14 cellular contexts compared by ENCODE assay signal in the genomic region with DNA sequence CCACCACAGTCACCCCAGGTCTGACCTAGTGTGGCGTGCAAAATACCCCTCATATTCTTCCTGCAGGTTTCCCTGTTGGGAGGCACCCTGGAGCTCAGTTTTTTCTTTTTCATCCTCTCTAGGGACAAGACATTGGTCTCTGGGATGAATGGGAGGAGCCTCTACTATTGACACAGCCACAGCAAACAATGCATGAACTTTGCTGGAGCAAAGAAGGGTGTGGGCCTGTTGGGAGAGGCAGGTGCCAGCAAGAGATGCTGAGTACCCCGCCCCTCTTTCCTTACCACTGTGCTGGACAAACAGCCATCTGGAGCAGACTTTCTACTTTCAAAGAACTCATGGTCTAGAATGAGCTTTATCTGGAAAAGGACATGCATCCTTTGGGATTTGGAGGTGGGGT. TPM values are rescaled to one million over a fixed set of nuclear protein-coding genes. Genes with fewer than 3 reads are reported as not detected.
DNase-seq lines count a peak whose midpoint lies in the region; ATAC-seq lines count a peak whose summit lies in the region.
"Had no signal": no experiment of that assay in that cellular context is flagged by ENCODE, and none has a peak within 500 bp of the region (broad histone marks: within the 10 kb centered on the region; RNA-seq: fewer than 3 reads in every experiment).

No MANE protein-coding gene starts in this region.

- peak; percentile 47 for DNase-seq in Caki2 (ENCODE audit: low read depth)
- DNase-seq in NCI-H1417 treated with DMSO at 0.1 percent for 48 hours (lab: John Stamatoyannopoulos, UW), result peak; percentile 94
- DNase-seq in NCI-H460 (ENCODE audit: extremely low read depth, low read depth), result peak; percentile 51
- DNase-seq in left colon, result peak; percentile 48 to 81
- no peak for DNase-seq in SIG-M5 treated with dmso at 0.1 percent for 504 hours (lab: John Stamatoyannopoulos, UW; ENCODE audit: unreplicated experiment)
- no peak for DNase-seq in naive thymus-derived CD4-positive, alpha-beta T cell
- no peak for DNase-seq in T1000 (lab: John Stamatoyannopoulos, UW)
- DNase-seq: activated CD4-positive, alpha-beta T cell treated with anti-CD3 and anti-CD28 coated beads, Interleukin-2, amount 50 U/mL, for 4 hours; gastrocnemius medialis; NCI-H82 had no signal

- H3K4me3 Mint-ChIP-seq in naive thymus-derived CD4-positive, alpha-beta T cell, result no peak overlapping the region
- H3K4me3 Mint-ChIP-seq: stimulated activated naive CD8-positive, alpha-beta T cell treated with anti-CD3 and anti-CD28 coated beads, Interleukin-15, Interleukin-2, amounts not matched to agents 100 ng/mL and 50 ng/mL, for 24 hours had no signal

- H3K36me3 ChIP-seq in naive thymus-derived CD4-positive, alpha-beta T cell (ENCODE audit: control insufficient read depth in 2 of 3, insufficient read depth in 3 of 3, low read length in 3 of 3), result no peaks in the 10 kb centered on the region
- H3K36me3 ChIP-seq: gastrocnemius medialis had no signal

- H3K27ac ChIP-seq in naive thymus-derived CD4-positive, alpha-beta T cell (ENCODE audit: low read depth, low read length), result no peak overlapping the region
- H3K27ac ChIP-seq: gastrocnemius medialis had no signal

- H3K4me1 ChIP-seq in naive thymus-derived CD4-positive, alpha-beta T cell (ENCODE audit: control insufficient read depth in 2 of 2, insufficient read depth in 2 of 2, low read length in 2 of 2), result no peaks in the 10 kb centered on the region
- H3K4me1 ChIP-seq: gastrocnemius medialis had no signal

- no peaks in the 10 kb centered on the region for H3K9me3 Mint-ChIP-seq in naive thymus-derived CD4-positive, alpha-beta T cell
- H3K9me3 Mint-ChIP-seq: stimulated activated naive CD8-positive, alpha-beta T cell treated with anti-CD3 and anti-CD28 coated beads, Interleukin-15, Interleukin-2, amounts not matched to agents 100 ng/mL and 50 ng/mL, for 24 hours had no signal

- no peak overlapping the region for H3K4me3 ChIP-seq in naive thymus-derived CD4-positive, alpha-beta T cell (ENCODE audit: low read length)
- H3K4me3 ChIP-seq: gastrocnemius medialis had no signal

- peaks cover 0 to 10% (median 0%) of the 10 kb centered on the region in 5 donors for H3K27me3 Mint-ChIP-seq in naive thymus-derived CD4-positive, alpha-beta T cell

- POLR2A ChIA-PET in naive thymus-derived CD4-positive, alpha-beta T cell (lab: Charles Lee), result no interaction called here

- peak; percentile 98 for ATAC-seq in left colon
- ATAC-seq in GM18498 (IDR thresholded peaks at IDR 0.05; ENCODE audit: unreplicated experiment), result no peak
- ATAC-seq in naive thymus-derived CD4-positive, alpha-beta T cell, result no peak
- ATAC-seq: gastrocnemius medialis had no signal

- H3K27ac Mint-ChIP-seq in naive thymus-derived CD4-positive, alpha-beta T cell, result no peak overlapping the region
- H3K27ac Mint-ChIP-seq: stimulated activated naive CD8-positive, alpha-beta T cell treated with anti-CD3 and anti-CD28 coated beads, Interleukin-15, Interleukin-2, amounts not matched to agents 100 ng/mL and 50 ng/mL, for 24 hours had no signal

- H3K27me3 ChIP-seq in naive thymus-derived CD4-positive, alpha-beta T cell (ENCODE audit: control insufficient read depth in 2 of 2, insufficient read depth in 2 of 2, low read length in 2 of 2), result no peaks in the 10 kb centered on the region
- H3K27me3 ChIP-seq: gastrocnemius medialis had no signal

- CTCF ChIA-PET in naive thymus-derived CD4-positive, alpha-beta T cell (lab: Charles Lee), result no interaction called here

- H3K9me3 ChIP-seq in naive thymus-derived CD4-positive, alpha-beta T cell (ENCODE audit: control insufficient read depth in 2 of 3, low read length in 3 of 3), result no peaks in the 10 kb centered on the region
- H3K9me3 ChIP-seq: gastrocnemius medialis had no signal

- H3K36me3 Mint-ChIP-seq in naive thymus-derived CD4-positive, alpha-beta T cell, result no peaks in the 10 kb centered on the region

- H3K4me1 Mint-ChIP-seq in naive thymus-derived CD4-positive, alpha-beta T cell, result peaks cover 0 to 4% (median 0%) of the 10 kb centered on the region in 7 donors

- intact Hi-C loops in left colon (cut with DNase I, micrococcal nuclease), result no loop called here
- intact Hi-C loops in naive thymus-derived CD4-positive, alpha-beta T cell (cut with micrococcal nuclease), result no loop called here

- in situ Hi-C loops in Caki2 (cut with HindIII; ENCODE audit: low pct_unique_long_range_greater_than_20kb, low sequenced_read_pairs), result no loop called here

RNA-seq across cellular contexts. Expression of gene TGM3, which starts 10.1 kb away (rescaled TPM):
- total RNA-seq in Caki2 (2014; rRNA removed; shearing (Covaris generic); ENCODE audit: low replicate concordance), result 0.24 TPM in 1 of 2 replicates, not detected in the other
- total RNA-seq in NCI-H460 (2014; rRNA removed; shearing (Covaris generic)), result 0.10 and 0.20 TPM in 2 replicates
- 0.46 TPM in 1 of 2 replicates, not detected in the other for polyA plus RNA-seq in NCI-H460 (2014; cell fraction: nucleus; rRNA removed)
- total RNA-seq in left colon, result under 1 TPM; 0.36 to 0.43 TPM
- not detected for total RNA-seq in naive thymus-derived CD4-positive, alpha-beta T cell
- not detected for polyA plus RNA-seq in naive thymus-derived CD4-positive, alpha-beta T cell
- total RNA-seq: gastrocnemius medialis, mesenteric fat pad, osteoblast had no signal

Comparison
In these comparisons a context has a peak if more than half of its experiments do, and no peak if none do; other contexts are left out.
1. DNase-seq: peak in Caki2 (single experiment), NCI-H1417 treated with DMSO at 0.1 percent for 48 hours (single experiment), NCI-H460 (single experiment) and left colon (2 of 2); none in SIG-M5 treated with dmso at 0.1 percent for 504 hours (single experiment), naive thymus-derived CD4-positive, alpha-beta T cell (0 of 9) and T1000 (single experiment).